ENCODE assay signal across 10 cellular contexts in the genomic region with DNA sequence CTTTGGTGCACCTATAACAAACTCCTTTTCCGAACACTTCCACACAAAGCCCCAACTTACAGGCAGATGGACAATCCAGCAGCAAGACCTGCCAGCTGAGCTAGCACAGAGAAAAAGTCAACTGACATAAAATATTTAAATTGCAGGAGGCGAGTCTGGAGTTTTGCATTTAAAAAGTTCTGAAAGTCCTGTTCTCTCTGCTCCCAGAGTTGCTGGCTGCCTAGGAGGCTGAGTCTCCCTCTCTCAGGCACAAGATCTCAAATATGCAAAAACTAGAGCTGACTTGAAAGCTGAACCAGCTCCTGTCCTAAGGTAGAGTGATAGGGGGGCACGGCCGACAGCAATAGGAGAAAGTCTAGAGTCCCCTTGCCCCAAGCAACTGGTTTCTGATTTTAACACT. TPM values are rescaled to one million over a fixed set of nuclear protein-coding genes. Genes with fewer than 3 reads are reported as not detected.
DNase-seq lines count a peak whose midpoint lies in the region; ATAC-seq and TF ChIP-seq lines count a peak whose summit lies in the region.
"Had no signal": no experiment of that assay in that cellular context is flagged by ENCODE, and none has a peak within 500 bp of the region (broad histone marks: within the 10 kb centered on the region; RNA-seq: fewer than 3 reads in every experiment).

No MANE protein-coding gene starts in this region.

- TF ChIP-seq CTCF in AG10803 (conservative IDR thresholded peaks at IDR 0.05; ENCODE audit: low read length) (no peak), WTC11 (IDR thresholded peaks at IDR 0.05) (no peak)

- peak overlapping the region; percentile 98 for H3K27ac Mint-ChIP-seq in WTC11
- no peak overlapping the region for H3K27ac Mint-ChIP-seq in activated naive CD4-positive, alpha-beta T cell treated with anti-CD3 and anti-CD28 coated beads, Interleukin-2, amount 50 U/mL, for 72 hours
- H3K27ac Mint-ChIP-seq: CD4-positive, alpha-beta memory T cell; T-helper 1 cell treated with Interleukin-12 subunit alpha and Interleukin-12 subunit beta and Interleukin-4 antibody, amounts not matched to agents 30 μg/mL and 1 μg/mL, for 36 hours had no signal

- no peak overlapping the region for H3K4ac ChIP-seq in trophoblast cell (ENCODE audit: low read depth, low read length)

- H3K79me2 ChIP-seq in trophoblast cell (ENCODE audit: control insufficient read depth, insufficient read depth, low read length, poor library complexity) = no peaks in the 10 kb centered on the region

- no peaks in the 10 kb centered on the region for H3K9me3 Mint-ChIP-seq in WTC11
- H3K9me3 Mint-ChIP-seq in activated naive CD4-positive, alpha-beta T cell treated with anti-CD3 and anti-CD28 coated beads, Interleukin-2, amount 50 U/mL, for 72 hours = no peaks in the 10 kb centered on the region
- H3K9me3 Mint-ChIP-seq: CD4-positive, alpha-beta memory T cell; T-helper 1 cell treated with Interleukin-12 subunit alpha and Interleukin-12 subunit beta and Interleukin-4 antibody, amounts not matched to agents 30 μg/mL and 1 μg/mL, for 36 hours had no signal

- H3K9me3 ChIP-seq in iPS DF 6.9 (ENCODE audit: control insufficient read depth, insufficient read depth, low read length) = no peaks in the 10 kb centered on the region
- H3K9me3 ChIP-seq in trophoblast cell (ENCODE audit: insufficient read depth, low read depth, low read length) = no peaks in the 10 kb centered on the region

- H3K27ac ChIP-seq in iPS DF 6.9 (ENCODE audit: low read length) (no peak overlapping the region), trophoblast cell (ENCODE audit: low read depth, low read length) (peak overlapping the region; percentile 28)

- peaks cover 68% of the 10 kb centered on the region for H3K4me1 Mint-ChIP-seq in WTC11

- H3K14ac ChIP-seq in trophoblast cell (ENCODE audit: low read length) = no peak overlapping the region

- no peak overlapping the region for H2BK12ac ChIP-seq in trophoblast cell (ENCODE audit: low read length)

- no peak overlapping the region for H3K18ac ChIP-seq in trophoblast cell (ENCODE audit: low read length)

- no peak overlapping the region for H2AFZ ChIP-seq in trophoblast cell (ENCODE audit: insufficient read depth, low read length, poor library complexity)

- H3K27me3 Mint-ChIP-seq in WTC11 (ENCODE audit: low read depth) = no peaks in the 10 kb centered on the region

- peak overlapping the region; percentile 92 for H3K4me3 Mint-ChIP-seq in WTC11
- H3K4me3 Mint-ChIP-seq: CD4-positive, alpha-beta memory T cell; T-helper 1 cell treated with Interleukin-12 subunit alpha and Interleukin-12 subunit beta and Interleukin-4 antibody, amounts not matched to agents 30 μg/mL and 1 μg/mL, for 36 hours had no signal

- no peak overlapping the region for H2AK5ac ChIP-seq in trophoblast cell (ENCODE audit: low read length)

- no peak overlapping the region for H4K12ac ChIP-seq in trophoblast cell (ENCODE audit: low read depth, low read length)

- ATAC-seq in WTC11 (peak; percentile 29), GM19397 (IDR thresholded peaks at IDR 0.05; ENCODE audit: unreplicated experiment) (no peak), HG02571 (IDR thresholded peaks at IDR 0.05; ENCODE audit: unreplicated experiment) (no peak)
- ATAC-seq in activated naive CD4-positive, alpha-beta T cell treated with anti-CD3 and anti-CD28 coated beads, Interleukin-2, amount 50 U/mL, for 72 hours = no peak

- DNase-seq in AG10803 (ENCODE audit: low read depth) (no peak), WTC11 (ENCODE audit: low spot score) (no peak), iPS DF 6.9 (ENCODE audit: low read depth, low spot score) (no peak), trophoblast cell (no peak), DMS79 (lab: John Stamatoyannopoulos, UW) (no peak)
- DNase-seq in activated naive CD4-positive, alpha-beta T cell treated with anti-CD3 and anti-CD28 coated beads, Interleukin-2, amount 50 U/mL, for 72 hours (ENCODE audit: low spot score in 2 of 2) = no peak
- DNase-seq: CD4-positive, alpha-beta memory T cell had no signal

- peaks cover 2% of the 10 kb centered on the region; the same call in 1 of the 2 replicates for H3K4me1 ChIP-seq in iPS DF 6.9 (ENCODE audit: control insufficient read depth, insufficient read depth, low read length)
- peaks cover 4 to 10% of the 10 kb centered on the region in 2 experiments for H3K4me1 ChIP-seq in trophoblast cell (ENCODE audit: control insufficient read depth in 1 of 2, insufficient read depth in 2 of 2, low read length in 2 of 2)

- H4K91ac ChIP-seq in trophoblast cell (ENCODE audit: low read depth, low read length) = no peak overlapping the region

- POLR2A ChIA-PET in WTC11 (lab: Charles Lee) = interaction anchor here (0.6 to 0.7 kb wide), 3 partner anchors 13 to 88 kb away, joined by 3 to 4 read pairs (median 3); no protein-coding TSS in a partner anchor

- H3K9ac ChIP-seq in trophoblast cell (ENCODE audit: low read length) = no peak overlapping the region

- H3K4me3 ChIP-seq in AG10803 (ENCODE audit: low read length) = peak overlapping the region; percentile 77
- peak overlapping the region; percentile 17; the same call in 1 of the 2 replicates for H3K4me3 ChIP-seq in iPS DF 6.9 (ENCODE audit: low read length)
- no peak overlapping the region for H3K4me3 ChIP-seq in trophoblast cell (ENCODE audit: low read depth, low read length)

- WGBS in iPS DF 6.9 (ENCODE audit: insufficient coverage, insufficient read length) = no CpG with 5 or more reads among the region's 4 CpGs
- WGBS in trophoblast cell (ENCODE audit: extremely low coverage, insufficient coverage, insufficient read length) = no CpG with 5 or more reads among the region's 4 CpGs

- peaks cover 2% of the 10 kb centered on the region for H3K79me1 ChIP-seq in trophoblast cell (ENCODE audit: low read length)

- H4K8ac ChIP-seq in trophoblast cell (ENCODE audit: low read depth, low read length) = no peak overlapping the region

- H3K27me3 ChIP-seq in iPS DF 6.9 (ENCODE audit: control insufficient read depth, insufficient read depth, low read length) (no peaks in the 10 kb centered on the region), trophoblast cell (ENCODE audit: insufficient read depth, low read length) (no peaks in the 10 kb centered on the region)

- peak overlapping the region; percentile 62 for H2BK120ac ChIP-seq in trophoblast cell (ENCODE audit: insufficient read depth, low read length, poor library complexity)

- peak overlapping the region; percentile 34 for H3K4me2 ChIP-seq in trophoblast cell (ENCODE audit: low read length)

- H3K36me3 ChIP-seq in iPS DF 6.9 (ENCODE audit: control insufficient read depth, insufficient read depth, low read length) = no peaks in the 10 kb centered on the region
- H3K36me3 ChIP-seq in trophoblast cell (ENCODE audit: control insufficient read depth in 1 of 2, insufficient read depth in 2 of 2, low read length in 2 of 2) = no peaks in the 10 kb centered on the region

- H2BK5ac ChIP-seq in trophoblast cell (ENCODE audit: low read depth, low read length, poor library complexity) = peak overlapping the region; percentile 19

- CTCF ChIA-PET in WTC11 (lab: Charles Lee) = interaction anchor here (0.8 to 3.9 kb wide), 4 partner anchors 17 to 215 kb away, joined by 3 to 28 read pairs (median 4); no protein-coding TSS in a partner anchor

- no peak overlapping the region for H3K23ac ChIP-seq in trophoblast cell (ENCODE audit: low read length)

- no peaks in the 10 kb centered on the region for H3K36me3 Mint-ChIP-seq in WTC11
- H3K36me3 Mint-ChIP-seq in activated naive CD4-positive, alpha-beta T cell treated with anti-CD3 and anti-CD28 coated beads, Interleukin-2, amount 50 U/mL, for 72 hours = no peaks in the 10 kb centered on the region
- H3K36me3 Mint-ChIP-seq: CD4-positive, alpha-beta memory T cell had no signal

TF ChIP-seq in WTC11, 78 proteins besides CTCF, POLR2A, EP300 and RAD21 (continues in another document):
- TF ChIP-seq TCF7 (CRISPR knock-in tag; IDR thresholded peaks at IDR 0.05; ENCODE audit: low read depth) = no peak
- TF ChIP-seq, protein P1, sequence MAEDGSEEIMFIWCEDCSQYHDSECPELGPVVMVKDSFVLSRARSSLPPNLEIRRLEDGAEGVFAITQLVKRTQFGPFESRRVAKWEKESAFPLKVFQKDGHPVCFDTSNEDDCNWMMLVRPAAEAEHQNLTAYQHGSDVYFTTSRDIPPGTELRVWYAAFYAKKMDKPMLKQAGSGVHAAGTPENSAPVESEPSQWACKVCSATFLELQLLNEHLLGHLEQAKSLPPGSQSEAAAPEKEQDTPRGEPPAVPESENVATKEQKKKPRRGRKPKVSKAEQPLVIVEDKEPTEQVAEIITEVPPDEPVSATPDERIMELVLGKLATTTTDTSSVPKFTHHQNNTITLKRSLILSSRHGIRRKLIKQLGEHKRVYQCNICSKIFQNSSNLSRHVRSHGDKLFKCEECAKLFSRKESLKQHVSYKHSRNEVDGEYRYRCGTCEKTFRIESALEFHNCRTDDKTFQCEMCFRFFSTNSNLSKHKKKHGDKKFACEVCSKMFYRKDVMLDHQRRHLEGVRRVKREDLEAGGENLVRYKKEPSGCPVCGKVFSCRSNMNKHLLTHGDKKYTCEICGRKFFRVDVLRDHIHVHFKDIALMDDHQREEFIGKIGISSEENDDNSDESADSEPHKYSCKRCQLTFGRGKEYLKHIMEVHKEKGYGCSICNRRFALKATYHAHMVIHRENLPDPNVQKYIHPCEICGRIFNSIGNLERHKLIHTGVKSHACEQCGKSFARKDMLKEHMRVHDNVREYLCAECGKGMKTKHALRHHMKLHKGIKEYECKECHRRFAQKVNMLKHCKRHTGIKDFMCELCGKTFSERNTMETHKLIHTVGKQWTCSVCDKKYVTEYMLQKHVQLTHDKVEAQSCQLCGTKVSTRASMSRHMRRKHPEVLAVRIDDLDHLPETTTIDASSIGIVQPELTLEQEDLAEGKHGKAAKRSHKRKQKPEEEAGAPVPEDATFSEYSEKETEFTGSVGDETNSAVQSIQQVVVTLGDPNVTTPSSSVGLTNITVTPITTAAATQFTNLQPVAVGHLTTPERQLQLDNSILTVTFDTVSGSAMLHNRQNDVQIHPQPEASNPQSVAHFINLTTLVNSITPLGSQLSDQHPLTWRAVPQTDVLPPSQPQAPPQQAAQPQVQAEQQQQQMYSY (CRISPR knock-in tag; IDR thresholded peaks at IDR 0.05) = no peak
- TF ChIP-seq, protein P2, sequence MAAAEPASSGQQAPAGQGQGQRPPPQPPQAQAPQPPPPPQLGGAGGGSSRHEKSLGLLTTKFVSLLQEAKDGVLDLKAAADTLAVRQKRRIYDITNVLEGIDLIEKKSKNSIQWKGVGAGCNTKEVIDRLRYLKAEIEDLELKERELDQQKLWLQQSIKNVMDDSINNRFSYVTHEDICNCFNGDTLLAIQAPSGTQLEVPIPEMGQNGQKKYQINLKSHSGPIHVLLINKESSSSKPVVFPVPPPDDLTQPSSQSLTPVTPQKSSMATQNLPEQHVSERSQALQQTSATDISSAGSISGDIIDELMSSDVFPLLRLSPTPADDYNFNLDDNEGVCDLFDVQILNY (CRISPR knock-in tag; IDR thresholded peaks at IDR 0.05) = no peak
- no peak for TF ChIP-seq GABPB1 (CRISPR knock-in tag; IDR thresholded peaks at IDR 0.05)
- TF ChIP-seq NFE2L1 (CRISPR knock-in tag; IDR thresholded peaks at IDR 0.05) = no peak
- no peak for TF ChIP-seq JAZF1 (CRISPR knock-in tag; IDR thresholded peaks at IDR 0.05)
- TF ChIP-seq FOXP1 (CRISPR knock-in tag; IDR thresholded peaks at IDR 0.05; ENCODE audit: borderline replicate concordance) = no peak

RNA-seq across cellular contexts. Expression of a gene that starts 1.1 kb away (rescaled TPM):
- 62.4 to 67.4 TPM (median 67.3 TPM) in 3 replicates for total RNA-seq in WTC11 (2021)
- polyA plus RNA-seq in trophoblast cell (2013) = 2.5 and 2.9 TPM in 2 replicates
- total RNA-seq in activated naive CD4-positive, alpha-beta T cell treated with anti-CD3 and anti-CD28 coated beads, Interleukin-2, amount 50 U/mL, for 72 hours = not detected
- total RNA-seq: CD4-positive, alpha-beta memory T cell had no signal
- polyA plus RNA-seq: CD4-positive, alpha-beta memory T cell had no signal

Comparison
In these comparisons a context has a peak if more than half of its experiments do, and no peak if none do; other contexts are left out.
1. RNA of a gene that starts 1.1 kb away (total RNA-seq): 62.4 to 67.4 TPM in WTC11; not detected in activated naive CD4-positive, alpha-beta T cell treated with anti-CD3 and anti-CD28 coated beads, Interleukin-2, amount 50 U/mL, for 72 hours; every median in the first group is over 10 times any median in the second.